Comparison of ENCODE assay signal across 18 cellular contexts in genomic region chr3:177286034-177286433, GRCh38.
DNase-seq lines count a peak whose midpoint lies in the region; ATAC-seq and TF ChIP-seq lines count a peak whose summit lies in the region.
"Had no signal": no experiment of that assay in that cellular context is flagged by ENCODE, and none has a peak within 500 bp of the region (broad histone marks: within the 10 kb centered on the region; RNA-seq: fewer than 3 reads in every experiment).

No MANE protein-coding gene starts in this region.

- H3K4me1 Mint-ChIP-seq in Caco-2 (ENCODE audit: low read depth, unreplicated experiment) (peaks cover 21% of the 10 kb centered on the region), T-helper 17 cell (peaks cover 12% of the 10 kb centered on the region)

- H3K27me3 ChIP-seq in Caco-2 (replicated peaks; ENCODE audit: control insufficient read depth, insufficient read depth, low read length) (no peaks in the 10 kb centered on the region), SK-N-SH (ENCODE audit: insufficient read depth) (no peaks in the 10 kb centered on the region)

- H3K36me3 ChIP-seq in Caco-2 (ENCODE audit: control insufficient read depth, insufficient read depth, low read length), result no peaks in the 10 kb centered on the region
- no peaks in the 10 kb centered on the region for H3K36me3 ChIP-seq in SK-N-SH (replicated peaks in 1 of 2; ENCODE audit: control insufficient read depth in 1 of 2, insufficient read depth in 2 of 2, low read length in 1 of 2)

- no peaks in the 10 kb centered on the region for H3K9me2 ChIP-seq in SK-N-SH

- no peak for TF ChIP-seq RAD21 in SK-N-SH (IDR thresholded peaks at IDR 0.05; ENCODE audit: low read length)

- H3K9me3 ChIP-seq in Caco-2 (no peaks in the 10 kb centered on the region), T-helper 17 cell (ENCODE audit: control insufficient read depth, low read length, poor library complexity, severe bottlenecking) (no peaks in the 10 kb centered on the region), SK-N-SH (no peaks in the 10 kb centered on the region)

- H3K4me1 ChIP-seq in Caco-2 (peaks cover 58% of the 10 kb centered on the region), SK-N-SH (ENCODE audit: control insufficient read depth in 1 of 2, insufficient read depth in 2 of 2, low read depth in 1 of 2, low read length in 1 of 2) (peaks cover 0 to 4% of the 10 kb centered on the region in 2 experiments; a peak in 1 of 4 replicates)

- intact Hi-C loops in Caco-2 (cut with micrococcal nuclease; ENCODE audit: unreplicated experiment), result loop anchor here (1.0 to 2.0 kb wide), 2 partner anchors 14 to 73 kb away; no protein-coding TSS in a partner anchor

- H3K27ac ChIP-seq in SK-N-SH (ENCODE audit: low read depth in 2 of 2, low read length in 1 of 2), result no peak overlapping the region

- H3K79me2 ChIP-seq in SK-N-SH (ENCODE audit: insufficient read depth), result no peaks in the 10 kb centered on the region

- TF ChIP-seq CTCF in Caco-2 (IDR thresholded peaks at IDR 0.05; ENCODE audit: insufficient read depth in 1 of 2, low read depth in 1 of 2, low read length in 1 of 2, severe bottlenecking in 1 of 2, unreplicated experiment in 1 of 2), result no peak
- no peak for TF ChIP-seq CTCF in SK-N-SH (IDR thresholded peaks at IDR 0.05)

- peak overlapping the region; percentile 55 for H3K27ac Mint-ChIP-seq in Caco-2 (ENCODE audit: unreplicated experiment)
- H3K27ac Mint-ChIP-seq in T-helper 17 cell, result peak overlapping the region; percentile 83

- no peak for TF ChIP-seq EP300 in SK-N-SH (IDR thresholded peaks at IDR 0.05; ENCODE audit: borderline replicate concordance in 1 of 2, low read depth in 1 of 2, low read length in 1 of 2)

- no peak overlapping the region for H3K9ac ChIP-seq in SK-N-SH

- ATAC-seq in T-helper 17 cell (no peak), left lobe of liver (peak; percentile 61), GM19452 (IDR thresholded peaks at IDR 0.05; ENCODE audit: unreplicated experiment) (no peak)
- ATAC-seq: activated CD4-positive, CD25-positive, alpha-beta regulatory T cell treated with anti-CD3 and anti-CD28 coated beads, Interleukin-2, amount 50 U/mL, for 24 hours; naive thymus-derived CD4-positive, alpha-beta T cell had no signal

- CTCF ChIA-PET in Caco-2 (lab: Charles Lee), result no interaction called here
- CTCF ChIA-PET in SK-N-SH (lab: Yijun Ruan, JAX), result no interaction called here

- H3K9me3 Mint-ChIP-seq in Caco-2 (ENCODE audit: unreplicated experiment), result no peaks in the 10 kb centered on the region
- H3K9me3 Mint-ChIP-seq: central memory CD8-positive, alpha-beta T cell had no signal

- H4K20me1 ChIP-seq in SK-N-SH (ENCODE audit: insufficient read depth), result no peaks in the 10 kb centered on the region

- POLR2A ChIA-PET in Caco-2 (lab: Charles Lee) (interaction anchor here (0.7 kb wide), 1 partner anchor 74 kb away, joined by 3 read pairs; no protein-coding TSS in a partner anchor), SK-N-SH (lab: Yijun Ruan, JAX) (no interaction called here)

- H3K4me3 ChIP-seq in Caco-2 (ENCODE audit: low read depth, low read length) (no peak overlapping the region), SK-N-SH (ENCODE audit: low read depth in 2 of 2, low read length in 1 of 2) (no peak overlapping the region)

- BruUV-seq in Caco-2 (replicated peaks; lab: Mats Ljungman, UMichigan), result no TSS peak

- H3K27me3 Mint-ChIP-seq in Caco-2 (ENCODE audit: insufficient read depth, unreplicated experiment) (no peaks in the 10 kb centered on the region), T-helper 17 cell (no peaks in the 10 kb centered on the region)
- H3K27me3 Mint-ChIP-seq: activated naive CD8-positive, alpha-beta T cell treated with anti-CD3 and anti-CD28 coated beads for 36 hours; central memory CD8-positive, alpha-beta T cell; naive thymus-derived CD4-positive, alpha-beta T cell had no signal

- WGBS in SK-N-SH (ENCODE audit: low lambda C conversion rate), result 90% methylated on average over 2 of the region's 2 CpGs

- no peak overlapping the region for H2AFZ ChIP-seq in SK-N-SH (ENCODE audit: low read depth)

- DNase-seq in Caco-2 (peak; percentile 59 to 68), HuH-7.5 (ENCODE audit: low spot score) (peak; percentile 39), T-helper 17 cell (no peak), left lobe of liver (ENCODE audit: low spot score) (no peak), SKM-1 treated with dmso at 0.1 percent for 144 hours (lab: John Stamatoyannopoulos, UW; ENCODE audit: unreplicated experiment) (no peak), hippocampal formation (lab: John Stamatoyannopoulos, UW) (no peak), SK-N-SH (no peak)
- DNase-seq: activated naive CD8-positive, alpha-beta T cell treated with anti-CD3 and anti-CD28 coated beads for 36 hours; DND-41; KBM-7; kidney; naive thymus-derived CD4-positive, alpha-beta T cell; NCI-H1694 treated with DMSO at 0.1 percent for 48 hours; retina; stimulated activated CD4-positive, alpha-beta T cell treated with anti-CD3 and anti-CD28 coated beads, Interleukin-1b, Interleukin-23, amount 100 ng/mL, for 48 hours had no signal

- H3F3A ChIP-seq in SK-N-SH (replicated peaks; ENCODE audit: insufficient read depth), result no peaks in the 10 kb centered on the region

- no peaks in the 10 kb centered on the region for H3K36me3 Mint-ChIP-seq in Caco-2 (ENCODE audit: insufficient read depth, unreplicated experiment)
- H3K36me3 Mint-ChIP-seq in T-helper 17 cell (ENCODE audit: low read depth), result no peaks in the 10 kb centered on the region

- H3K4me3 Mint-ChIP-seq in Caco-2 (ENCODE audit: unreplicated experiment), result no peak overlapping the region
- H3K4me3 Mint-ChIP-seq in T-helper 17 cell, result no peak overlapping the region
- H3K4me3 Mint-ChIP-seq: activated naive CD8-positive, alpha-beta T cell treated with anti-CD3 and anti-CD28 coated beads for 36 hours; central memory CD8-positive, alpha-beta T cell; naive thymus-derived CD4-positive, alpha-beta T cell had no signal

- H3K4me2 ChIP-seq in SK-N-SH, result no peak overlapping the region

TF ChIP-seq in SK-N-SH, 30 proteins besides CTCF, POLR2A, EP300 and RAD21:
- TF ChIP-seq USF1 (IDR thresholded peaks at IDR 0.05; ENCODE audit: borderline replicate concordance, low read depth) (no peak), REST (IDR thresholded peaks at IDR 0.05; ENCODE audit: low read depth, low read length) (no peak), EZH2phosphoT487 (IDR thresholded peaks at IDR 0.05; ENCODE audit: borderline replicate concordance, low read depth) (no peak), CHD2 (IDR thresholded peaks at IDR 0.05; ENCODE audit: low read length, partially characterized antibody) (no peak), RXRA (IDR thresholded peaks at IDR 0.05; ENCODE audit: borderline replicate concordance, low read depth) (no peak), JUND (IDR thresholded peaks at IDR 0.05) (no peak), TCF12 (IDR thresholded peaks at IDR 0.05) (no peak), TEAD4 (IDR thresholded peaks at IDR 0.05; ENCODE audit: borderline replicate concordance, insufficient read depth) (no peak), PBX3 (IDR thresholded peaks at IDR 0.05) (no peak)

Comparison
In these comparisons a context has a peak if more than half of its experiments do, and no peak if none do; other contexts are left out.
1. DNase-seq: peak in Caco-2 (2 of 2) and HuH-7.5 (single experiment); none in T-helper 17 cell (0 of 3), left lobe of liver (single experiment), SKM-1 treated with dmso at 0.1 percent for 144 hours (single experiment), hippocampal formation (0 of 2) and SK-N-SH (single experiment).